Comparison of ENCODE assay signal across 1 cellular context in the genomic region with DNA sequence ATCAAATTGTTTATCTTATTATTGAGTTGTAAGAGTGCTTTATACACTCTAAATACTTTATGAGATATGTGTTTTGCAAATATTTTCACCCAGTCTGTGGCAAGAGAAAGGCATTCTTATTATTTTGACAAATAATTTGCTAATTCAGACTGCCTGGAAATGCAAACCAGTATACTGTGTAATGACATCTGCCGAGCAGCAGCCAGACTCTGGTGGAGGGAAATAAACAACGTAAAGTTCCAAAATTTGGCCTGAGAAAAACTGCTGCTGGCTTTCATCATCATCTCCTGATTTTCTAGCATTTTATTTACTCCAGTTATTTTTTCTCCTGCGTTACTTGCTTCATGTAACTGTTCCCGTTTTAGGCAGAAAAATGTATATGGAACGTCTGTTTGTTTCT.
TF ChIP-seq lines count a peak whose summit lies in the region.

No MANE protein-coding gene starts in this region.

TF ChIP-seq in HepG2, 621 proteins besides CTCF, POLR2A, EP300 and RAD21 (continued from another document):
- TF ChIP-seq NR3C1 (CRISPR knock-in tag; IDR thresholded peaks at IDR 0.05) (no peak), LCORL (IDR thresholded peaks at IDR 0.05) (no peak), LCORL (CRISPR knock-in tag; IDR thresholded peaks at IDR 0.05) (no peak), NCOA1 (CRISPR knock-in tag; IDR thresholded peaks at IDR 0.05) (no peak), NFE2L2 (IDR thresholded peaks at IDR 0.05; ENCODE audit: low read length) (no peak), ZNF672 (CRISPR knock-in tag; IDR thresholded peaks at IDR 0.05) (no peak), AKAP8 (CRISPR knock-in tag; IDR thresholded peaks at IDR 0.05) (no peak)
- TF ChIP-seq, protein P1, sequence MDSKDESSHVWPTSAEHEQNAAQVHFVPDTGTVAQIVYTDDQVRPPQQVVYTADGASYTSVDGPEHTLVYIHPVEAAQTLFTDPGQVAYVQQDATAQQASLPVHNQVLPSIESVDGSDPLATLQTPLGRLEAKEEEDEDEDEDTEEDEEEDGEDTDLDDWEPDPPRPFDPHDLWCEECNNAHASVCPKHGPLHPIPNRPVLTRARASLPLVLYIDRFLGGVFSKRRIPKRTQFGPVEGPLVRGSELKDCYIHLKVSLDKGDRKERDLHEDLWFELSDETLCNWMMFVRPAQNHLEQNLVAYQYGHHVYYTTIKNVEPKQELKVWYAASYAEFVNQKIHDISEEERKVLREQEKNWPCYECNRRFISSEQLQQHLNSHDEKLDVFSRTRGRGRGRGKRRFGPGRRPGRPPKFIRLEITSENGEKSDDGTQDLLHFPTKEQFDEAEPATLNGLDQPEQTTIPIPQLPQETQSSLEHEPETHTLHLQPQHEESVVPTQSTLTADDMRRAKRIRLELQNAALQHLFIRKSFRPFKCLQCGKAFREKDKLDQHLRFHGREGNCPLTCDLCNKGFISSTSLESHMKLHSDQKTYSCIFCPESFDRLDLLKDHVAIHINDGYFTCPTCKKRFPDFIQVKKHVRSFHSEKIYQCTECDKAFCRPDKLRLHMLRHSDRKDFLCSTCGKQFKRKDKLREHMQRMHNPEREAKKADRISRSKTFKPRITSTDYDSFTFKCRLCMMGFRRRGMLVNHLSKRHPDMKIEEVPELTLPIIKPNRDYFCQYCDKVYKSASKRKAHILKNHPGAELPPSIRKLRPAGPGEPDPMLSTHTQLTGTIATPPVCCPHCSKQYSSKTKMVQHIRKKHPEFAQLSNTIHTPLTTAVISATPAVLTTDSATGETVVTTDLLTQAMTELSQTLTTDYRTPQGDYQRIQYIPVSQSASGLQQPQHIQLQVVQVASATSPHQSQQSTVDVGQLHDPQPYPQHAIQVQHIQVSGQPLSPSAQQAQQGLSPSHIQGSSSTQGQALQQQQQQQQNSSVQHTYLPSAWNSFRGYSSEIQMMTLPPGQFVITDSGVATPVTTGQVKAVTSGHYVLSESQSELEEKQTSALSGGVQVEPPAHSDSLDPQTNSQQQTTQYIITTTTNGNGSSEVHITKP (CRISPR knock-in tag; IDR thresholded peaks at IDR 0.05; ENCODE audit: low read depth), result no peak
- TF ChIP-seq, protein P2, sequence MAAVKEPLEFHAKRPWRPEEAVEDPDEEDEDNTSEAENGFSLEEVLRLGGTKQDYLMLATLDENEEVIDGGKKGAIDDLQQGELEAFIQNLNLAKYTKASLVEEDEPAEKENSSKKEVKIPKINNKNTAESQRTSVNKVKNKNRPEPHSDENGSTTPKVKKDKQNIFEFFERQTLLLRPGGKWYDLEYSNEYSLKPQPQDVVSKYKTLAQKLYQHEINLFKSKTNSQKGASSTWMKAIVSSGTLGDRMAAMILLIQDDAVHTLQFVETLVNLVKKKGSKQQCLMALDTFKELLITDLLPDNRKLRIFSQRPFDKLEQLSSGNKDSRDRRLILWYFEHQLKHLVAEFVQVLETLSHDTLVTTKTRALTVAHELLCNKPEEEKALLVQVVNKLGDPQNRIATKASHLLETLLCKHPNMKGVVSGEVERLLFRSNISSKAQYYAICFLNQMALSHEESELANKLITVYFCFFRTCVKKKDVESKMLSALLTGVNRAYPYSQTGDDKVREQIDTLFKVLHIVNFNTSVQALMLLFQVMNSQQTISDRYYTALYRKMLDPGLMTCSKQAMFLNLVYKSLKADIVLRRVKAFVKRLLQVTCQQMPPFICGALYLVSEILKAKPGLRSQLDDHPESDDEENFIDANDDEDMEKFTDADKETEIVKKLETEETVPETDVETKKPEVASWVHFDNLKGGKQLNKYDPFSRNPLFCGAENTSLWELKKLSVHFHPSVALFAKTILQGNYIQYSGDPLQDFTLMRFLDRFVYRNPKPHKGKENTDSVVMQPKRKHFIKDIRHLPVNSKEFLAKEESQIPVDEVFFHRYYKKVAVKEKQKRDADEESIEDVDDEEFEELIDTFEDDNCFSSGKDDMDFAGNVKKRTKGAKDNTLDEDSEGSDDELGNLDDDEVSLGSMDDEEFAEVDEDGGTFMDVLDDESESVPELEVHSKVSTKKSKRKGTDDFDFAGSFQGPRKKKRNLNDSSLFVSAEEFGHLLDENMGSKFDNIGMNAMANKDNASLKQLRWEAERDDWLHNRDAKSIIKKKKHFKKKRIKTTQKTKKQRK (IDR thresholded peaks at IDR 0.05; ENCODE audit: low read length), result no peak
- TF ChIP-seq, protein P3, sequence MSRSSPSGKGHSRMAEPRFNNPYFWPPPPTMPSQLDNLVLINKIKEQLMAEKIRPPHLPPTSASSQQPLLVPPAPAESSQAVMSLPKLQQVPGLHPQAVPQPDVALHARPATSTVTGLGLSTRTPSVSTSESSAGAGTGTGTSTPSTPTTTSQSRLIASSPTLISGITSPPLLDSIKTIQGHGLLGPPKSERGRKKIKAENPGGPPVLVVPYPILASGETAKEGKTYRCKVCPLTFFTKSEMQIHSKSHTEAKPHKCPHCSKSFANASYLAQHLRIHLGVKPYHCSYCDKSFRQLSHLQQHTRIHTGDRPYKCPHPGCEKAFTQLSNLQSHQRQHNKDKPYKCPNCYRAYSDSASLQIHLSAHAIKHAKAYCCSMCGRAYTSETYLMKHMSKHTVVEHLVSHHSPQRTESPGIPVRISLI (CRISPR knock-in tag; IDR thresholded peaks at IDR 0.05; ENCODE audit: borderline replicate concordance), result no peak
- TF ChIP-seq, protein P4, sequence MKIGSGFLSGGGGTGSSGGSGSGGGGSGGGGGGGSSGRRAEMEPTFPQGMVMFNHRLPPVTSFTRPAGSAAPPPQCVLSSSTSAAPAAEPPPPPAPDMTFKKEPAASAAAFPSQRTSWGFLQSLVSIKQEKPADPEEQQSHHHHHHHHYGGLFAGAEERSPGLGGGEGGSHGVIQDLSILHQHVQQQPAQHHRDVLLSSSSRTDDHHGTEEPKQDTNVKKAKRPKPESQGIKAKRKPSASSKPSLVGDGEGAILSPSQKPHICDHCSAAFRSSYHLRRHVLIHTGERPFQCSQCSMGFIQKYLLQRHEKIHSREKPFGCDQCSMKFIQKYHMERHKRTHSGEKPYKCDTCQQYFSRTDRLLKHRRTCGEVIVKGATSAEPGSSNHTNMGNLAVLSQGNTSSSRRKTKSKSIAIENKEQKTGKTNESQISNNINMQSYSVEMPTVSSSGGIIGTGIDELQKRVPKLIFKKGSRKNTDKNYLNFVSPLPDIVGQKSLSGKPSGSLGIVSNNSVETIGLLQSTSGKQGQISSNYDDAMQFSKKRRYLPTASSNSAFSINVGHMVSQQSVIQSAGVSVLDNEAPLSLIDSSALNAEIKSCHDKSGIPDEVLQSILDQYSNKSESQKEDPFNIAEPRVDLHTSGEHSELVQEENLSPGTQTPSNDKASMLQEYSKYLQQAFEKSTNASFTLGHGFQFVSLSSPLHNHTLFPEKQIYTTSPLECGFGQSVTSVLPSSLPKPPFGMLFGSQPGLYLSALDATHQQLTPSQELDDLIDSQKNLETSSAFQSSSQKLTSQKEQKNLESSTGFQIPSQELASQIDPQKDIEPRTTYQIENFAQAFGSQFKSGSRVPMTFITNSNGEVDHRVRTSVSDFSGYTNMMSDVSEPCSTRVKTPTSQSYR (CRISPR knock-in tag; IDR thresholded peaks at IDR 0.05; ENCODE audit: borderline replicate concordance), result no peak
- TF ChIP-seq, protein P5, sequence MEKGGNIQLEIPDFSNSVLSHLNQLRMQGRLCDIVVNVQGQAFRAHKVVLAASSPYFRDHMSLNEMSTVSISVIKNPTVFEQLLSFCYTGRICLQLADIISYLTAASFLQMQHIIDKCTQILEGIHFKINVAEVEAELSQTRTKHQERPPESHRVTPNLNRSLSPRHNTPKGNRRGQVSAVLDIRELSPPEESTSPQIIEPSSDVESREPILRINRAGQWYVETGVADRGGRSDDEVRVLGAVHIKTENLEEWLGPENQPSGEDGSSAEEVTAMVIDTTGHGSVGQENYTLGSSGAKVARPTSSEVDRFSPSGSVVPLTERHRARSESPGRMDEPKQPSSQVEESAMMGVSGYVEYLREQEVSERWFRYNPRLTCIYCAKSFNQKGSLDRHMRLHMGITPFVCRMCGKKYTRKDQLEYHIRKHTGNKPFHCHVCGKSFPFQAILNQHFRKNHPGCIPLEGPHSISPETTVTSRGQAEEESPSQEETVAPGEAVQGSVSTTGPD (CRISPR knock-in tag; IDR thresholded peaks at IDR 0.05), result no peak
